8 cellular contexts compared by ENCODE assay signal in genomic region chr1:161153682-161154337, GRCh38. TPM values are rescaled to one million over a fixed set of nuclear protein-coding genes. Genes with fewer than 3 reads are reported as not detected.
DNase-seq lines count a peak whose midpoint lies in the region; ATAC-seq lines count a peak whose summit lies in the region.

Gene UFC1, plus strand, starts transcription at chr1:161153978. Its CDS starts 20 bp downstream, at chr1:161153998.

- peak within 1 kb of the TSS; percentile 88 for H3K27ac ChIP-seq in naive thymus-derived CD4-positive, alpha-beta T cell (ENCODE audit: low read depth, low read length)

- CTCF ChIA-PET in naive thymus-derived CD4-positive, alpha-beta T cell (lab: Charles Lee): interaction anchor here (0.9 to 3.7 kb wide), 2 partner anchors 12 to 73 kb away, joined by 3 to 18 read pairs; partner anchors contain the start of gene PPOX

- no peaks in the 10 kb centered on the region for H3K9me3 ChIP-seq in naive thymus-derived CD4-positive, alpha-beta T cell (ENCODE audit: control insufficient read depth in 2 of 3, low read length in 3 of 3)

- peak within 1 kb of the TSS; percentile 99 for H3K27ac Mint-ChIP-seq in activated T-cell treated with anti-CD3 and anti-CD28 coated beads, Interleukin-2, amount 50 U/mL, for 72 hours
- H3K27ac Mint-ChIP-seq in naive thymus-derived CD4-positive, alpha-beta T cell: peak within 1 kb of the TSS; percentile 100

- peaks cover 34% of the 10 kb centered on the region for H3K4me1 Mint-ChIP-seq in activated T-cell treated with anti-CD3 and anti-CD28 coated beads, Interleukin-2, amount 50 U/mL, for 72 hours (ENCODE audit: low read depth)
- peaks cover 7 to 39% (median 34%) of the 10 kb centered on the region in 7 donors for H3K4me1 Mint-ChIP-seq in naive thymus-derived CD4-positive, alpha-beta T cell

- POLR2A ChIA-PET in naive thymus-derived CD4-positive, alpha-beta T cell (lab: Charles Lee): interaction anchor here (0.6 to 6.2 kb wide), 25 partner anchors 8 to 156 kb away, joined by 3 to 63 read pairs (median 8); partner anchors contain the start of genes APOA2, ARHGAP30, B4GALT3 and DEDD

- H3K4me1 ChIP-seq in naive thymus-derived CD4-positive, alpha-beta T cell (ENCODE audit: control insufficient read depth in 2 of 2, insufficient read depth in 2 of 2, low read length in 2 of 2): peaks cover 13 to 20% of the 10 kb centered on the region in 2 donors

- peaks cover 5 to 6% of the 10 kb centered on the region in 2 donors for H3K36me3 Mint-ChIP-seq in activated T-cell treated with anti-CD3 and anti-CD28 coated beads, Interleukin-2, amount 50 U/mL, for 72 hours (ENCODE audit: insufficient read depth in 2 of 2)
- peaks cover 6 to 12% (median 9%) of the 10 kb centered on the region in 5 donors for H3K36me3 Mint-ChIP-seq in naive thymus-derived CD4-positive, alpha-beta T cell

- peaks cover 0 to 18% (median 0%) of the 10 kb centered on the region in 3 experiments for H3K36me3 ChIP-seq in naive thymus-derived CD4-positive, alpha-beta T cell (ENCODE audit: control insufficient read depth in 2 of 3, insufficient read depth in 3 of 3, low read length in 3 of 3)

- H3K4me3 ChIP-seq in naive thymus-derived CD4-positive, alpha-beta T cell (ENCODE audit: low read length): peak within 1 kb of the TSS; percentile 86

- intact Hi-C loops in naive thymus-derived CD4-positive, alpha-beta T cell (cut with micrococcal nuclease): loop anchor here (1.0 to 2.0 kb wide), 11 partner anchors 12 to 109 kb away; partner anchors contain the start of genes DEDD (in 2 of the 2), NDUFS2 (in 2 of the 2), NIT1 (in 2 of the 2) and PFDN2 (in 2 of the 2)

- H3K4me3 Mint-ChIP-seq in activated T-cell treated with anti-CD3 and anti-CD28 coated beads, Interleukin-2, amount 50 U/mL, for 72 hours: peak within 1 kb of the TSS; percentile 89 to 94
- peak within 1 kb of the TSS; percentile 93 to 100 (median 100) for H3K4me3 Mint-ChIP-seq in naive thymus-derived CD4-positive, alpha-beta T cell

- H3K9me3 Mint-ChIP-seq in activated T-cell treated with anti-CD3 and anti-CD28 coated beads, Interleukin-2, amount 50 U/mL, for 72 hours: no peaks in the 10 kb centered on the region
- no peaks in the 10 kb centered on the region for H3K9me3 Mint-ChIP-seq in naive thymus-derived CD4-positive, alpha-beta T cell

- no peaks in the 10 kb centered on the region for H3K27me3 Mint-ChIP-seq in activated T-cell treated with anti-CD3 and anti-CD28 coated beads, Interleukin-2, amount 50 U/mL, for 72 hours (ENCODE audit: low read depth)
- H3K27me3 Mint-ChIP-seq in naive thymus-derived CD4-positive, alpha-beta T cell: no peaks in the 10 kb centered on the region

- DNase-seq in DMS114 treated with DMSO at 0.1 percent for 48 hours (lab: John Stamatoyannopoulos, UW; ENCODE audit: unreplicated experiment): peak; percentile 98
- DNase-seq in Kasumi-1 (lab: John Stamatoyannopoulos, UW): peak; percentile 90 to 94
- DNase-seq in RKO (ENCODE audit: low spot score): peak; percentile 95
- DNase-seq in activated T-cell treated with anti-CD3 and anti-CD28 coated beads, Interleukin-2, amount 50 U/mL, for 72 hours: peak; percentile 82 to 89
- DNase-seq in fibroblast of gingiva (ENCODE audit: low read depth): peak; percentile 91
- peak; percentile 72 to 92 (median 87) for DNase-seq in naive thymus-derived CD4-positive, alpha-beta T cell
- DNase-seq in stimulated activated naive CD4-positive, alpha-beta T cell (lab: John Stamatoyannopoulos, UW): peak; percentile 71 to 91 (median 80)

- no peaks in the 10 kb centered on the region for H3K27me3 ChIP-seq in naive thymus-derived CD4-positive, alpha-beta T cell (ENCODE audit: control insufficient read depth in 2 of 2, insufficient read depth in 2 of 2, low read length in 2 of 2)

- peak; percentile 86 for ATAC-seq in GM21723 (IDR thresholded peaks at IDR 0.05; ENCODE audit: unreplicated experiment)
- peak; percentile 94 to 96 for ATAC-seq in activated T-cell treated with anti-CD3 and anti-CD28 coated beads, Interleukin-2, amount 50 U/mL, for 72 hours (replicated peaks in 1 of 2)
- peak; percentile 94 for ATAC-seq in naive thymus-derived CD4-positive, alpha-beta T cell

RNA-seq across cellular contexts. Expression of gene UFC1, which starts in this region (rescaled TPM):
- 10 to 100 TPM; 91.4 to 97.9 TPM for total RNA-seq in activated T-cell treated with anti-CD3 and anti-CD28 coated beads, Interleukin-2, amount 50 U/mL, for 72 hours
- 100 to 1,000 TPM in 2 of 5 experiments, 10 to 100 TPM in 3; 83.7 to 116 (median 98.9) TPM for total RNA-seq in naive thymus-derived CD4-positive, alpha-beta T cell
- polyA plus RNA-seq in naive thymus-derived CD4-positive, alpha-beta T cell: 100 to 1,000 TPM; 129 to 132 TPM

Comparison
In these comparisons a context has a peak if more than half of its experiments do, and no peak if none do; other contexts are left out.
1. Peak in every context shown above with its lines: DNase-seq, ATAC-seq, H3K4me3 ChIP-seq and H3K27ac ChIP-seq.